In genomic region chr12:124445121-124445718, GRCh38 we compare ENCODE assay signal across 1 cellular context.
TF ChIP-seq lines count a peak whose summit lies in the region.

No MANE protein-coding gene starts in this region.

TF ChIP-seq in IMR-90, 13 proteins besides CTCF, POLR2A, EP300 and RAD21 (continued from another document):
- no peak for TF ChIP-seq USF2 (IDR thresholded peaks at IDR 0.05; ENCODE audit: low read depth, low read length)
- TF ChIP-seq FOS (IDR thresholded peaks at IDR 0.05; ENCODE audit: low read depth, low read length) = no peak
- TF ChIP-seq RFX5 (IDR thresholded peaks at IDR 0.05; ENCODE audit: low read depth, low read length) = no peak
- no peak for TF ChIP-seq CHD1 (IDR thresholded peaks at IDR 0.05; ENCODE audit: low read depth, low read length)
